Comparison of ENCODE assay signal across 23 cellular contexts in genomic region chr3:64235605-64236004, GRCh38. TPM values are rescaled to one million over a fixed set of nuclear protein-coding genes. Genes with fewer than 3 reads are reported as not detected.
DNase-seq lines count a peak whose midpoint lies in the region; ATAC-seq and TF ChIP-seq lines count a peak whose summit lies in the region.
"Had no signal": no experiment of that assay in that cellular context is flagged by ENCODE, and none has a peak within 500 bp of the region (broad histone marks: within the 10 kb centered on the region; RNA-seq: fewer than 3 reads in every experiment).

No MANE protein-coding gene starts in this region.

- peak overlapping the region; percentile 57; the same call in 1 of the 2 replicates for H2AFZ ChIP-seq in OCI-LY7 (ENCODE audit: low read length)
- H2AFZ ChIP-seq: GM23248 had no signal

- H3K27me3 Mint-ChIP-seq in endodermal cell (ENCODE audit: insufficient read depth): no peaks in the 10 kb centered on the region
- H3K27me3 Mint-ChIP-seq in progenitor cell of endocrine pancreas: no peaks in the 10 kb centered on the region
- H3K27me3 Mint-ChIP-seq: CD4-positive, alpha-beta T cell had no signal

- intact Hi-C loops in OCI-LY7 (cut with micrococcal nuclease; ENCODE audit: unreplicated experiment): no loop called here

- H3K4me1 ChIP-seq in OCI-LY7 (ENCODE audit: insufficient read depth, low read length, poor library complexity, severe bottlenecking) (peaks cover 22% of the 10 kb centered on the region), endodermal cell (ENCODE audit: control insufficient read depth, insufficient read depth, low read length) (peaks cover 13% of the 10 kb centered on the region)
- H3K4me1 ChIP-seq: BE2C; BLaER1 treated with 17β-estradiol and CSF1 and Interleukin-3, amounts not matched to agents 10 nM and 100 nM had no signal

- BruUV-seq in OCI-LY7 (replicated peaks; lab: Mats Ljungman, UMichigan): no TSS peak

- H3K36me3 Mint-ChIP-seq in endodermal cell (ENCODE audit: low read depth) (peaks cover 33% of the 10 kb centered on the region), progenitor cell of endocrine pancreas (ENCODE audit: insufficient read depth) (peaks cover 20% of the 10 kb centered on the region)
- H3K36me3 Mint-ChIP-seq: CD14-positive monocyte; CD8-positive, alpha-beta memory T cell had no signal

- H3K79me2 ChIP-seq in OCI-LY7 (ENCODE audit: insufficient read depth, low read depth, low read length): no peaks in the 10 kb centered on the region

- no peak for ATAC-seq in HG02623 (IDR thresholded peaks at IDR 0.05; ENCODE audit: unreplicated experiment)
- ATAC-seq: A549, GM12878 had no signal

- H3K9ac ChIP-seq in endodermal cell (ENCODE audit: extremely low read depth, low read length, poor library complexity, severe bottlenecking): no peak overlapping the region
- H3K9ac ChIP-seq: BLaER1 treated with 17β-estradiol and CSF1 and Interleukin-3, amounts not matched to agents 10 nM and 100 nM; GM23248 had no signal

- H3K36me3 ChIP-seq in OCI-LY7 (ENCODE audit: insufficient read depth, low read length) (no peaks in the 10 kb centered on the region), endodermal cell (ENCODE audit: control insufficient read depth, insufficient read depth, low read length) (peaks cover 34% of the 10 kb centered on the region)
- H3K36me3 ChIP-seq: BE2C; BLaER1 treated with 17β-estradiol and CSF1 and Interleukin-3, amounts not matched to agents 10 nM and 100 nM had no signal

- peaks cover 27% of the 10 kb centered on the region for H3K9me3 Mint-ChIP-seq in endodermal cell
- peaks cover 13% of the 10 kb centered on the region for H3K9me3 Mint-ChIP-seq in progenitor cell of endocrine pancreas (ENCODE audit: low read depth)
- H3K9me3 Mint-ChIP-seq: CD4-positive, alpha-beta T cell had no signal

- H3K4me3 ChIP-seq in OCI-LY7 (ENCODE audit: low read depth, low read length, poor library complexity, severe bottlenecking): no peak overlapping the region
- peak overlapping the region; percentile 64 for H3K4me3 ChIP-seq in endodermal cell (ENCODE audit: low read length)
- H3K4me3 ChIP-seq: A549; BLaER1 treated with 17β-estradiol and CSF1 and Interleukin-3, amounts not matched to agents 10 nM and 100 nM; GM12878; GM23248 had no signal

- POLR2A ChIA-PET in OCI-LY7 (lab: Charles Lee): interaction anchor here (3.2 kb wide), 1 partner anchor 10 kb away, joined by 13 read pairs; the partner anchor contains the start of gene PRICKLE2

- H3K27ac Mint-ChIP-seq in endodermal cell: no peak overlapping the region
- H3K27ac Mint-ChIP-seq in progenitor cell of endocrine pancreas: peak overlapping the region; percentile 65
- H3K27ac Mint-ChIP-seq: CD4-positive, alpha-beta T cell; CD8-positive, alpha-beta memory T cell had no signal

- WGBS in endodermal cell (ENCODE audit: insufficient coverage in 1 of 2, insufficient read length in 1 of 2), 2 experiments: 96 to 100% methylated on average over 1 to 3 of the region's 3 CpGs

- H3K4me3 Mint-ChIP-seq in endodermal cell (no peak overlapping the region), progenitor cell of endocrine pancreas (ENCODE audit: low read depth) (no peak overlapping the region)
- H3K4me3 Mint-ChIP-seq: CD14-positive monocyte; CD4-positive, alpha-beta T cell; CD8-positive, alpha-beta memory T cell had no signal

- H3K4me1 Mint-ChIP-seq in endodermal cell (peaks cover 18% of the 10 kb centered on the region), progenitor cell of endocrine pancreas (ENCODE audit: low read depth) (peaks cover 6% of the 10 kb centered on the region)
- H3K4me1 Mint-ChIP-seq: CD14-positive monocyte; CD8-positive, alpha-beta memory T cell had no signal

- TF ChIP-seq CTCF in OCI-LY7 (conservative IDR thresholded peaks at IDR 0.05; ENCODE audit: low read length): no peak
- no peak for TF ChIP-seq CTCF in endodermal cell (conservative IDR thresholded peaks at IDR 0.05)
- no peak for TF ChIP-seq CTCF in progenitor cell of endocrine pancreas (IDR thresholded peaks at IDR 0.05; ENCODE audit: unreplicated experiment)

- H3K4me2 ChIP-seq in OCI-LY7 (ENCODE audit: low read length): peak overlapping the region; percentile 25; the same call in 1 of the 2 replicates
- H3K4me2 ChIP-seq: A549; BLaER1 treated with 17β-estradiol and CSF1 and Interleukin-3, amounts not matched to agents 10 nM and 100 nM had no signal

- DNase-seq in OCI-LY7 (ENCODE audit: low spot score) (no peak), endodermal cell (no peak), progenitor cell of endocrine pancreas (ENCODE audit: low spot score, unreplicated experiment) (no peak), epidermal melanocyte (ENCODE audit: insufficient read length, low spot score) (no peak), HuH-7.5 (ENCODE audit: low spot score) (no peak)
- DNase-seq: 8988T; ACHN; AML-193; BE2C; CD4-positive, alpha-beta T cell; CD8-positive, alpha-beta memory T cell; DMS 273 treated with DMSO at 0.1 percent for 48 hours; DMS79; EL; GDM1; GM23248; H7; HCEC 1CT had no signal

- H3K27me3 ChIP-seq in endodermal cell (ENCODE audit: control insufficient read depth, insufficient read depth, low read length, poor library complexity, severe bottlenecking): no peaks in the 10 kb centered on the region
- H3K27me3 ChIP-seq: BE2C; BLaER1 treated with 17β-estradiol and CSF1 and Interleukin-3, amounts not matched to agents 10 nM and 100 nM had no signal

- H3K9me2 ChIP-seq in OCI-LY7 (ENCODE audit: insufficient read depth, low read length): no peaks in the 10 kb centered on the region

- H3K27ac ChIP-seq in OCI-LY7 (ENCODE audit: low read depth, low read length, poor library complexity, severe bottlenecking) (no peak overlapping the region), endodermal cell (ENCODE audit: low read depth, low read length) (no peak overlapping the region)
- H3K27ac ChIP-seq: BLaER1 treated with 17β-estradiol and CSF1 and Interleukin-3, amounts not matched to agents 10 nM and 100 nM; GM23248 had no signal

- CTCF ChIA-PET in OCI-LY7 (lab: Charles Lee; ENCODE audit: unreplicated experiment): interaction anchor here (1.5 kb wide), 1 partner anchor 11 kb away, joined by 5 read pairs; the partner anchor contains the start of gene PRICKLE2

- no peaks in the 10 kb centered on the region for H3K9me3 ChIP-seq in OCI-LY7 (ENCODE audit: low read length)
- H3K9me3 ChIP-seq in endodermal cell (ENCODE audit: control insufficient read depth, low read length): peaks cover 44% of the 10 kb centered on the region
- H3K9me3 ChIP-seq: A549, BE2C had no signal

- H4K20me1 ChIP-seq in OCI-LY7 (ENCODE audit: insufficient read depth, low read length): no peaks in the 10 kb centered on the region
- H4K20me1 ChIP-seq: BLaER1 treated with 17β-estradiol and CSF1 and Interleukin-3, amounts not matched to agents 10 nM and 100 nM had no signal

RNA-seq across cellular contexts. Expression of gene PRICKLE2, which starts 10.3 kb away (rescaled TPM):
- 1.3 and 2.0 TPM in 2 replicates for total RNA-seq in OCI-LY7 (2014; rRNA removed; shearing (Covaris generic))
- total RNA-seq in OCI-LY7 (2022) (2.3 and 3.9 TPM in 2 replicates), endodermal cell (10 to 100 TPM in 1 of 2 donors, 1 to 10 TPM in 1; 8.5 to 10.4 TPM), progenitor cell of endocrine pancreas (23.2 and 25.3 TPM in 2 replicates)
- 7.4 TPM for polyA plus RNA-seq in endodermal cell (2013, experiment 1 of 2)
- 7.5 TPM for polyA plus RNA-seq in endodermal cell (2013, experiment 2 of 2)
- total RNA-seq: CD4-positive, alpha-beta T cell; CD8-positive, alpha-beta memory T cell had no signal
- polyA plus RNA-seq: CD14-positive monocyte; CD8-positive, alpha-beta memory T cell had no signal
